21 cellular contexts compared by ENCODE assay signal in the genomic region with DNA sequence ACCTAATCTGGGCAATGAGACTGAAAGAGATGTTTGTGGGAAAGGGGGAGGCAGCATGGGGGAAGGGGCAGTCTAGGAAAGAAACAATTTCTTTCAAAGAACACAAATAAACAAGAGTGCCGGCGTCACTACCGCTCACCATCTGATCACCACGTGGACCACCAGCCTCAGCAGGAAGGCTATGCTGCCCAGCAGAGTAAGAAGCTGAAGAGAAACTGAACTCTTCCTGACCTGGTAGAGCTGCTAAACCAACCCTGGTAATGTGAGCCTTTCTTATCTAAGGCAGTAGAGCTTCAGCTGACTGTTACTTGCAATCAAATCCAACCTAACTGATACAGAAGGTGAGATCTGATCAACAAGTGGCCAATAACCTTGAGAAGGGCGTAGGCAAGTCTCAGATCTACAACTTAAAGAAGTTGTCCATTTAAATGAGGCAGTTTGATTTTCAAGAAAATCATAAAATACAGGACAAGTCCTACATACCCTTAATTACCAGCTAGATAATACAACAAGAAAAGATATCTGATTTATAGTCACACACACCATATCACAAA.
"Had no signal": no experiment of that assay in that cellular context is flagged by ENCODE, and none has a peak within 500 bp of the region (broad histone marks: within the 10 kb centered on the region; RNA-seq: fewer than 3 reads in every experiment).

No MANE protein-coding gene starts in this region.

- H3K27ac ChIP-seq: esophagus squamous epithelium, right atrium auricular region, tibial artery had no signal

- H3K4me1 ChIP-seq: tibial artery had no signal

- H3K4me3 ChIP-seq: esophagus squamous epithelium, lung, right atrium auricular region, tibial artery had no signal

- H3K27me3 ChIP-seq: esophagus squamous epithelium, right atrium auricular region, tibial artery had no signal

- DNase-seq: activated CD4-positive, alpha-beta T cell treated with anti-CD3 and anti-CD28 coated beads, Interleukin-2, amount 10 ng/mL, durations not matched to agents 7 days and 5 days; activated CD8-positive, alpha-beta memory T cell treated with anti-CD3 and anti-CD28 coated beads, Interleukin-2, amount 50 U/mL, for 4 hours; activated effector memory CD4-positive, alpha-beta T cell treated with Interleukin-2 at 50 U/mL for 16 hours; activated naive CD4-positive, alpha-beta T cell treated with anti-CD3 and anti-CD28 coated beads, Interleukin-2, amount 10 ng/mL, durations not matched to agents 7 days and 5 days; activated naive CD8-positive, alpha-beta T cell treated with anti-CD3 and anti-CD28 coated beads, Interleukin-2, amount 50 U/mL, for 24 hours; activated T-cell treated with anti-CD3 and anti-CD28 coated beads, Interleukin-2, amount 50 U/mL, for 4 hours; aorta; effector memory CD8-positive, alpha-beta T cell; esophagus squamous epithelium; foreskin fibroblast; glutamatergic neuron; hypothalamus; kidney; midbrain; occipital lobe; stimulated activated CD4-positive, alpha-beta T cell treated with anti-CD3 and anti-CD28 coated beads, Interleukin-2, amount 100 ng/mL, for 24 hours; stimulated activated naive CD4-positive, alpha-beta T cell treated with Interleukin-2 at 50 U/mL for 16 hours; tibial artery had no signal

- ATAC-seq: activated naive CD8-positive, alpha-beta T cell treated with anti-CD3 and anti-CD28 coated beads, Interleukin-2, amount 50 U/mL, for 24 hours; activated T-cell treated with anti-CD3 and anti-CD28 coated beads, Interleukin-2, amount 50 U/mL, for 4 hours; effector memory CD8-positive, alpha-beta T cell; left lobe of liver had no signal

- FAIRE-seq: kidney had no signal

- H3K9me3 ChIP-seq: esophagus squamous epithelium, right atrium auricular region, tibial artery had no signal

- H3K36me3 ChIP-seq: esophagus squamous epithelium, right atrium auricular region, tibial artery had no signal
